Comparison of ENCODE assay signal across 10 cellular contexts in genomic region chr19:50581795-50582660, GRCh38. TPM values are rescaled to one million over a fixed set of nuclear protein-coding genes. Genes with fewer than 3 reads are reported as not detected.
DNase-seq lines count a peak whose midpoint lies in the region; ATAC-seq, FAIRE-seq and TF ChIP-seq lines count a peak whose summit lies in the region.
"Not testable (repeated sequence)": the region's sequence is repeated elsewhere in the genome, so short reads cannot be mapped to it uniquely, and the experiment has no call there.
"Had no signal": no experiment of that assay in that cellular context is flagged by ENCODE, and none has a peak within 500 bp of the region (broad histone marks: within the 10 kb centered on the region; RNA-seq: fewer than 3 reads in every experiment).

No MANE protein-coding gene starts in this region.

- H3K27ac ChIP-seq in K562 (ENCODE audit: extremely low read depth, low read depth, low read length): peak overlapping the region; percentile 10; the same call in 1 of the 3 replicates
- H3K27ac ChIP-seq in cardiac muscle cell: peak overlapping the region; percentile 95
- not testable (repeated sequence) for H3K27ac ChIP-seq in neural progenitor cell

- not testable (repeated sequence) for H3K36me3 Mint-ChIP-seq in neural progenitor cell

- not testable (repeated sequence) for H4K20me1 ChIP-seq in K562 (replicated peaks; ENCODE audit: control insufficient read depth, insufficient read depth, low read length); neural progenitor cell (ENCODE audit: low read depth)

- not testable (repeated sequence) for TF ChIP-seq POLR2A in K562 (conservative IDR thresholded peaks at IDR 0.05)

- not testable (repeated sequence) for TF ChIP-seq CTCF in K562 (IDR thresholded peaks at IDR 0.05 in 2 of 3, conservative IDR thresholded peaks at IDR 0.05 in 1 of 3; ENCODE audit: insufficient read depth in 2 of 3, low read depth in 1 of 3, low read length in 3 of 3); cardiac muscle cell (IDR thresholded peaks at IDR 0.05; ENCODE audit: low read depth, low read length); neural progenitor cell (IDR thresholded peaks at IDR 0.05)

- not testable (repeated sequence) for H3K4me3 ChIP-seq in K562, cardiac muscle cell, neural progenitor cell

- H3K4me3 Mint-ChIP-seq in neural progenitor cell: peak overlapping the region; percentile 46

- H3K9me3 ChIP-seq in K562 (replicated peaks; ENCODE audit: control insufficient read depth, insufficient read depth, low read depth, low read length); cardiac muscle cell (ENCODE audit: low read depth); neural progenitor cell (ENCODE audit: low read depth): not testable (repeated sequence)

- H3K79me2 ChIP-seq in K562 (ENCODE audit: control insufficient read depth, insufficient read depth, low read length); neural progenitor cell (ENCODE audit: low read depth): not testable (repeated sequence)

- POLR2A ChIA-PET in K562 (lab: Yijun Ruan, JAX): interaction anchor here (1.8 kb wide), 1 partner anchor 9 kb away, joined by 5 read pairs; no protein-coding TSS in a partner anchor

- peak overlapping the region; percentile 33 for H3K27ac Mint-ChIP-seq in neural progenitor cell

- not testable (repeated sequence) for TF ChIP-seq RAD21 in K562 (CRISPR knock-in tag; conservative IDR thresholded peaks at IDR 0.05 in 1 of 2, IDR thresholded peaks at IDR 0.05 in 1 of 2)

- H3K9ac ChIP-seq in K562 (ENCODE audit: insufficient read depth in 1 of 2, low read depth in 2 of 2, low read length in 2 of 2): peak overlapping the region in 1 of 2 experiments; percentile 27; a peak in 1 of 4 replicates
- H3K9ac ChIP-seq in neural progenitor cell: not testable (repeated sequence)

- H3K9me1 ChIP-seq in K562 (ENCODE audit: control insufficient read depth, insufficient read depth, low read length): not testable (repeated sequence)

- intact Hi-C loops in K562 (cut with micrococcal nuclease); posterior vena cava (cut with DNase I): not testable (repeated sequence)

- peak; percentile 32; the same call in 2 of the 3 replicates for ATAC-seq in K562

- H3K27me3 Mint-ChIP-seq in neural progenitor cell (ENCODE audit: insufficient read depth, low read depth): not testable (repeated sequence)

- FAIRE-seq in K562 (lab: Jason Lieb, UNC): not testable (repeated sequence)

- not testable (repeated sequence) for H3K4me2 ChIP-seq in K562 (ENCODE audit: insufficient read depth, low read length); neural progenitor cell

- H3K4me1 ChIP-seq in K562 (replicated peaks in 1 of 2; ENCODE audit: control insufficient read depth in 2 of 2, insufficient read depth in 2 of 2, low read length in 2 of 2) (peaks cover 15 to 17% of the 10 kb centered on the region in 2 experiments; a peak in 4 of 5 replicates), cardiac muscle cell (ENCODE audit: low read depth) (peaks cover 13% of the 10 kb centered on the region)
- not testable (repeated sequence) for H3K4me1 ChIP-seq in neural progenitor cell

- not testable (repeated sequence) for H3K9me3 Mint-ChIP-seq in neural progenitor cell

- in situ Hi-C loops in K562 (cut with MboI): not testable (repeated sequence)

- peak overlapping the region; percentile 76 for H2AFZ ChIP-seq in K562 (ENCODE audit: low read depth, low read length)
- not testable (repeated sequence) for H2AFZ ChIP-seq in neural progenitor cell (replicated peaks)

- TF ChIP-seq EP300 in K562 (IDR thresholded peaks at IDR 0.05; ENCODE audit: low read length): not testable (repeated sequence)

- H3K36me3 ChIP-seq in K562 (ENCODE audit: control insufficient read depth, insufficient read depth, low read length); cardiac muscle cell; neural progenitor cell: not testable (repeated sequence)

- not testable (repeated sequence) for H3K27me3 ChIP-seq in K562 (ENCODE audit: control insufficient read depth in 2 of 2, insufficient read depth in 2 of 2, low read length in 2 of 2); cardiac muscle cell; neural progenitor cell

- H3K4me1 Mint-ChIP-seq in neural progenitor cell: not testable (repeated sequence)

- DNase-seq in K562 (ENCODE audit: extremely low read depth in 1 of 4, low spot score in 3 of 4); cardiac muscle cell (ENCODE audit: low read depth in 1 of 2, low spot score in 1 of 2); neural progenitor cell (ENCODE audit: low spot score): not testable (repeated sequence)
- peak; percentile 60 for DNase-seq in posterior vena cava (ENCODE audit: low spot score)

- not testable (repeated sequence) for H3F3A ChIP-seq in neural progenitor cell (ENCODE audit: low read depth)

- CTCF ChIA-PET in K562 (lab: Yijun Ruan, JAX; ENCODE audit: low intra/inter-chr PET ratio): not testable (repeated sequence)

- 60% methylated on average over 18 of the region's 24 CpGs for WGBS in K562 (ENCODE audit: insufficient coverage, low coverage, missing lambda C conversion rate)

- BruUV-seq in K562 (replicated peaks; lab: Mats Ljungman, UMichigan): not testable (repeated sequence)

TF ChIP-seq in K562, 482 proteins besides CTCF, POLR2A, EP300 and RAD21 (continues in another document):
- TF ChIP-seq MNT (conservative IDR thresholded peaks at IDR 0.05) (peak; percentile 32 to 49; a peak in 2 of 4 replicates), ATF1 (tag; IDR thresholded peaks at IDR 0.05) (0 out of 2 replicates have a peak, but pooled peaks have one; percentile 9), CBFA2T2 (conservative IDR thresholded peaks at IDR 0.05) (peak; percentile 63), SMAD4 (CRISPR knock-in tag; conservative IDR thresholded peaks at IDR 0.05) (peak; percentile 67)
- not testable (repeated sequence) for TF ChIP-seq ATF1 (CRISPR knock-in tag; IDR thresholded peaks at IDR 0.05)

RNA-seq across cellular contexts. Expression of gene LRRC4B, which starts 13.8 kb away (rescaled TPM):
- 1.8 and 10.9 TPM in 2 replicates for total RNA-seq in K562 (2011; cell fraction: chromatin; rRNA removed; ENCODE audit: low replicate concordance)
- 7.1 and 16.3 TPM in 2 replicates for total RNA-seq in K562 (2011; cell fraction: nucleolus; rRNA removed)
- 5.1 and 6.8 TPM in 2 replicates for total RNA-seq in K562 (2011; cell fraction: nucleoplasm; rRNA removed)
- total RNA-seq in K562 (2014; rRNA removed): 2.9 TPM in 2 replicates
- total RNA-seq in K562 (2014; rRNA removed; fragmentation: Illumina TruSeq; extraction: Trizol): 0.10 and 0.18 TPM in 2 replicates
- 1.1 TPM in 2 replicates for total RNA-seq in K562 (2015; rRNA removed; fragmentation: Illumina TruSeq; extraction: Trizol)
- total RNA-seq in K562 (2021): 9.5 and 9.6 TPM in 2 replicates
- polyA plus RNA-seq in K562 (2011; rRNA removed): 3.0 and 4.0 TPM in 2 replicates
- polyA plus RNA-seq in K562 (2011; cell fraction: cytosol; rRNA removed): 3.9 and 17.2 TPM in 2 replicates
- polyA plus RNA-seq in K562 (2011; cell fraction: nucleus; rRNA removed): 2.5 and 6.6 TPM in 2 replicates
- 4.6 and 8.7 TPM in 2 replicates for polyA plus RNA-seq in K562 (2012)
- polyA plus RNA-seq in K562 (2014; fragmentation: Illumina TruSeq; extraction: Trizol): 0.21 and 2.7 TPM in 2 replicates
- polyA plus RNA-seq in K562 (2014; fragmentation: Nextera tagmentation; extraction: Ambion mirVana): not detected
- polyA plus RNA-seq in K562 (2014; rRNA removed): 2.0 and 3.1 TPM in 2 replicates
- 1.5 and 2.8 TPM in 2 replicates for polyA minus RNA-seq in K562 (2011; rRNA and poly(A)+ RNA removed)
- 15.2 and 16.2 TPM in 2 replicates for polyA minus RNA-seq in K562 (2011; cell fraction: cytosol; rRNA and poly(A)+ RNA removed)
- 1.9 and 2.2 TPM in 2 replicates for polyA minus RNA-seq in K562 (2011; cell fraction: nucleus; rRNA and poly(A)+ RNA removed)
- total RNA-seq in cardiac muscle cell: 38.7 and 56.4 TPM in 2 replicates
- 5.8 and 6.2 TPM in 2 replicates for polyA plus RNA-seq in cardiac muscle cell
- total RNA-seq in neural progenitor cell (ENCODE audit: low replicate concordance): 12.0 and 54.6 TPM in 2 replicates
- total RNA-seq in posterior vena cava: 10 to 100 TPM; 10.3 to 14.2 TPM
- total RNA-seq: CD4-positive, alpha-beta memory T cell; CD4-positive, CD25-positive, alpha-beta regulatory T cell; CD8-positive, alpha-beta memory T cell; GM12878 had no signal
- polyA plus RNA-seq: AG04450; CD14-positive monocyte; CD4-positive, CD25-positive, alpha-beta regulatory T cell; CD8-positive, alpha-beta memory T cell had no signal

RNA-seq across cellular contexts. Expression of gene SYT3, which starts 57.7 kb away (rescaled TPM):
- total RNA-seq in K562 (2011; cell fraction: chromatin; rRNA removed; ENCODE audit: low replicate concordance): 1.5 and 2.4 TPM in 2 replicates
- total RNA-seq in K562 (2011; cell fraction: nucleolus; rRNA removed): 1.6 and 2.0 TPM in 2 replicates
- 1.5 and 3.9 TPM in 2 replicates for total RNA-seq in K562 (2011; cell fraction: nucleoplasm; rRNA removed)
- total RNA-seq in K562 (2014; rRNA removed) (1.1 and 1.6 TPM in 2 replicates), K562 (2014; rRNA removed; fragmentation: Illumina TruSeq; extraction: Trizol) (0.36 and 0.51 TPM in 2 replicates), K562 (2015; rRNA removed; fragmentation: Illumina TruSeq; extraction: Trizol) (0.40 and 0.41 TPM in 2 replicates), K562 (2021) (1.7 and 2.0 TPM in 2 replicates), cardiac muscle cell (1.9 and 4.7 TPM in 2 replicates), neural progenitor cell (ENCODE audit: low replicate concordance) (0.41 and 1.1 TPM in 2 replicates), posterior vena cava (under 1 TPM in 1 of 2 donors, not detected in 1; 0.74 TPM)
- polyA plus RNA-seq in K562 (2011; rRNA removed) (0.35 and 0.40 TPM in 2 replicates), K562 (2014; fragmentation: Illumina TruSeq; extraction: Trizol) (0.54 and 1.2 TPM in 2 replicates), K562 (2014; fragmentation: Nextera tagmentation; extraction: Ambion mirVana) (not detected), K562 (2014; rRNA removed) (0.38 and 0.85 TPM in 2 replicates), cardiac muscle cell (2.1 and 4.3 TPM in 2 replicates)
- 0.28 and 1.0 TPM in 2 replicates for polyA plus RNA-seq in K562 (2011; cell fraction: cytosol; rRNA removed)
- polyA plus RNA-seq in K562 (2011; cell fraction: nucleus; rRNA removed): 1.5 and 2.9 TPM in 2 replicates
- 1.6 and 3.0 TPM in 2 replicates for polyA plus RNA-seq in K562 (2012)
- 0.12 and 0.84 TPM in 2 replicates for polyA minus RNA-seq in K562 (2011; rRNA and poly(A)+ RNA removed)
- 0.38 TPM in 1 of 2 replicates, not detected in the other for polyA minus RNA-seq in K562 (2011; cell fraction: cytosol; rRNA and poly(A)+ RNA removed)
- polyA minus RNA-seq in K562 (2011; cell fraction: nucleus; rRNA and poly(A)+ RNA removed): 0.44 and 0.67 TPM in 2 replicates
- total RNA-seq: CD4-positive, alpha-beta memory T cell; CD4-positive, CD25-positive, alpha-beta regulatory T cell; GM12878 had no signal
- polyA plus RNA-seq: CD14-positive monocyte; CD4-positive, CD25-positive, alpha-beta regulatory T cell had no signal
